ENCODE assay signal across 17 cellular contexts in the genomic region with DNA sequence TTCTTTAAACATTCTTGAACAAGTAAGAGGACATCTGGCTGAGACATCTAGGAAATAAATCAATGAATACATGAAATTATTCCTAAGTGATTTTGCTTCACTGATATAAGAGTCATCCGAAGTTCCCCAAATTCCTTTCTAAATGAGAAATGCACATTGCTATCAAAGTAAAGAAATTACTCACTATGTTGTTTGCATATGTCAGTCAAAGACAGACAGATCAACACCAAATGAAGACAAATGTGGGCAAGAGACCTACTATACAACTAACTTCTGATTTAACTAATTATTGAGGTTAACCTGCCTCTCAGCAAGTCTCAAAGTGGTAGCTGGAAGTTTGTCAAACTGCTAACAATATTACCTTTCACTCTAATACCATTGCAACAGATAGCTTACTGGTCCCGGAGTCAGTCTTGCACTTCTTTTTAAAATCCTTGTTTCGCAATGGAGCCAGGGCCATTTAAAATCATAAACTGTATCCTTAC. TPM values are rescaled to one million over a fixed set of nuclear protein-coding genes. Genes with fewer than 3 reads are reported as not detected.
DNase-seq lines count a peak whose midpoint lies in the region; ATAC-seq lines count a peak whose summit lies in the region.
"Had no signal": no experiment of that assay in that cellular context is flagged by ENCODE, and none has a peak within 500 bp of the region (broad histone marks: within the 10 kb centered on the region; RNA-seq: fewer than 3 reads in every experiment).

No MANE protein-coding gene starts in this region.

- no peak overlapping the region for H3K27ac ChIP-seq in effector memory CD4-positive, alpha-beta T cell (ENCODE audit: insufficient read depth, low read length, poor library complexity, severe bottlenecking)
- H3K27ac ChIP-seq: 22Rv1, ovary had no signal

- H3K4me3 ChIP-seq in adipocyte (ENCODE audit: low read length), result peak overlapping the region; percentile 10
- H3K4me3 ChIP-seq in effector memory CD4-positive, alpha-beta T cell (ENCODE audit: insufficient read depth, low read depth, low read length, poor library complexity, severe bottlenecking), result no peak overlapping the region
- H3K4me3 ChIP-seq: GM23338, ovary had no signal

- no peaks in the 10 kb centered on the region for H3K9me3 Mint-ChIP-seq in natural killer cell treated with Interleukin-12 subunit alpha and Interleukin-12 subunit beta and Interleukin-15 and Interleukin-18, amount 100 ng/mL, for 72 hours
- H3K9me3 Mint-ChIP-seq: GM23338 had no signal

- H3K4me1 Mint-ChIP-seq in natural killer cell treated with Interleukin-12 subunit alpha and Interleukin-12 subunit beta and Interleukin-15 and Interleukin-18, amount 100 ng/mL, for 72 hours (ENCODE audit: low read depth in 2 of 2), result peaks cover 42 to 69% of the 10 kb centered on the region in 2 donors

- H3K9me3 ChIP-seq in adipocyte (ENCODE audit: control insufficient read depth, low read length), result no peaks in the 10 kb centered on the region
- H3K9me3 ChIP-seq in effector memory CD4-positive, alpha-beta T cell (ENCODE audit: control insufficient read depth, low read length), result no peaks in the 10 kb centered on the region
- H3K9me3 ChIP-seq: ovary had no signal

- peaks cover 41% of the 10 kb centered on the region for H3K36me3 Mint-ChIP-seq in natural killer cell treated with Interleukin-12 subunit alpha and Interleukin-12 subunit beta and Interleukin-15 and Interleukin-18, amount 100 ng/mL, for 72 hours

- no peaks in the 10 kb centered on the region for H3K27me3 Mint-ChIP-seq in natural killer cell treated with Interleukin-12 subunit alpha and Interleukin-12 subunit beta and Interleukin-15 and Interleukin-18, amount 100 ng/mL, for 72 hours

- H3K4me1 ChIP-seq in adipocyte (ENCODE audit: control insufficient read depth, insufficient read depth, low read length), result peaks cover 31% of the 10 kb centered on the region
- H3K4me1 ChIP-seq in effector memory CD4-positive, alpha-beta T cell (ENCODE audit: control insufficient read depth, insufficient read depth, low read length, poor library complexity, severe bottlenecking), result no peaks in the 10 kb centered on the region

- peaks cover 91% of the 10 kb centered on the region for H3K36me3 ChIP-seq in adipocyte (ENCODE audit: control insufficient read depth, insufficient read depth, low read length, severe bottlenecking)
- H3K36me3 ChIP-seq in effector memory CD4-positive, alpha-beta T cell (ENCODE audit: control insufficient read depth, insufficient read depth, low read length), result peaks cover 42% of the 10 kb centered on the region
- H3K36me3 ChIP-seq: ovary had no signal

- peak; percentile 30 for DNase-seq in NOMO-1 treated with DMSO at 0.1 percent for 48 hours (lab: John Stamatoyannopoulos, UW; ENCODE audit: unreplicated experiment)
- DNase-seq in NOMO-1 treated with dmso at 0.1 percent for 144 hours (lab: John Stamatoyannopoulos, UW; ENCODE audit: unreplicated experiment), result no peak
- DNase-seq in adipocyte (ENCODE audit: low read depth), result peak; percentile 49
- DNase-seq in natural killer cell treated with Interleukin-12 subunit alpha and Interleukin-12 subunit beta and Interleukin-15 and Interleukin-18, amount 100 ng/mL, for 72 hours (ENCODE audit: low spot score), result no peak
- no peak for DNase-seq in effector memory CD4-positive, alpha-beta T cell
- DNase-seq in NCI-H1930 (lab: John Stamatoyannopoulos, UW), result no peak
- DNase-seq: activated gamma-delta T cell; cortex of kidney; DMS79; KBM-7; ovary; stimulated activated CD4-positive, alpha-beta T cell treated with anti-CD3 and anti-CD28 coated beads, Interleukin-1b, Interleukin-23, amount 100 ng/mL, for 48 hours; stimulated activated naive CD8-positive, alpha-beta T cell treated with anti-CD3 and anti-CD28 coated beads, Interleukin-15, Interleukin-2, amounts not matched to agents 100 U/mL and 50 U/mL, for 24 hours had no signal

- peak overlapping the region; percentile 66 to 76 for H3K27ac Mint-ChIP-seq in natural killer cell treated with Interleukin-12 subunit alpha and Interleukin-12 subunit beta and Interleukin-15 and Interleukin-18, amount 100 ng/mL, for 72 hours

- H3K27me3 ChIP-seq in adipocyte (replicated peaks; ENCODE audit: control insufficient read depth, insufficient read depth, low read length), result no peaks in the 10 kb centered on the region
- H3K27me3 ChIP-seq in effector memory CD4-positive, alpha-beta T cell (replicated peaks; ENCODE audit: control insufficient read depth, insufficient read depth, low read length, poor library complexity, severe bottlenecking), result no peaks in the 10 kb centered on the region
- H3K27me3 ChIP-seq: ovary had no signal

- H3K9ac ChIP-seq in adipocyte (ENCODE audit: low read length), result peak overlapping the region; percentile 17

- peak; percentile 50 for ATAC-seq in HG02870 (IDR thresholded peaks at IDR 0.05; ENCODE audit: unreplicated experiment)
- peak in 1 of 2 donors; percentile 53 for ATAC-seq in natural killer cell treated with Interleukin-12 subunit alpha and Interleukin-12 subunit beta and Interleukin-15 and Interleukin-18, amount 100 ng/mL, for 72 hours
- no peak for ATAC-seq in HG03135 (IDR thresholded peaks at IDR 0.05; ENCODE audit: unreplicated experiment)
- ATAC-seq: GM23338; stimulated activated naive CD8-positive, alpha-beta T cell treated with anti-CD3 and anti-CD28 coated beads, Interleukin-15, Interleukin-2, amounts not matched to agents 100 U/mL and 50 U/mL, for 24 hours had no signal

- peak overlapping the region; percentile 84 for H3K4me3 Mint-ChIP-seq in natural killer cell treated with Interleukin-12 subunit alpha and Interleukin-12 subunit beta and Interleukin-15 and Interleukin-18, amount 100 ng/mL, for 72 hours
- H3K4me3 Mint-ChIP-seq: GM23338 had no signal

RNA-seq across cellular contexts. Expression of a gene that starts 13.2 kb away (rescaled TPM):
- 10 to 100 TPM; 51.0 to 58.9 TPM for total RNA-seq in natural killer cell treated with Interleukin-12 subunit alpha and Interleukin-12 subunit beta and Interleukin-15 and Interleukin-18, amount 100 ng/mL, for 72 hours

RNA-seq across cellular contexts. Expression of a gene that starts 58.7 kb away (rescaled TPM):
- 10 to 100 TPM; 18.9 to 20.9 TPM for total RNA-seq in natural killer cell treated with Interleukin-12 subunit alpha and Interleukin-12 subunit beta and Interleukin-15 and Interleukin-18, amount 100 ng/mL, for 72 hours

Comparison
In these comparisons a context has a peak if more than half of its experiments do, and no peak if none do; other contexts are left out.
1. DNase-seq: peak in NOMO-1 treated with DMSO at 0.1 percent for 48 hours (single experiment) and adipocyte (single experiment); none in NOMO-1 treated with dmso at 0.1 percent for 144 hours (single experiment), natural killer cell treated with Interleukin-12 subunit alpha and Interleukin-12 subunit beta and Interleukin-15 and Interleukin-18, amount 100 ng/mL, for 72 hours (single experiment), effector memory CD4-positive, alpha-beta T cell (0 of 3) and NCI-H1930 (0 of 2).